ENCODE assay signal across 8 cellular contexts in the genomic region with DNA sequence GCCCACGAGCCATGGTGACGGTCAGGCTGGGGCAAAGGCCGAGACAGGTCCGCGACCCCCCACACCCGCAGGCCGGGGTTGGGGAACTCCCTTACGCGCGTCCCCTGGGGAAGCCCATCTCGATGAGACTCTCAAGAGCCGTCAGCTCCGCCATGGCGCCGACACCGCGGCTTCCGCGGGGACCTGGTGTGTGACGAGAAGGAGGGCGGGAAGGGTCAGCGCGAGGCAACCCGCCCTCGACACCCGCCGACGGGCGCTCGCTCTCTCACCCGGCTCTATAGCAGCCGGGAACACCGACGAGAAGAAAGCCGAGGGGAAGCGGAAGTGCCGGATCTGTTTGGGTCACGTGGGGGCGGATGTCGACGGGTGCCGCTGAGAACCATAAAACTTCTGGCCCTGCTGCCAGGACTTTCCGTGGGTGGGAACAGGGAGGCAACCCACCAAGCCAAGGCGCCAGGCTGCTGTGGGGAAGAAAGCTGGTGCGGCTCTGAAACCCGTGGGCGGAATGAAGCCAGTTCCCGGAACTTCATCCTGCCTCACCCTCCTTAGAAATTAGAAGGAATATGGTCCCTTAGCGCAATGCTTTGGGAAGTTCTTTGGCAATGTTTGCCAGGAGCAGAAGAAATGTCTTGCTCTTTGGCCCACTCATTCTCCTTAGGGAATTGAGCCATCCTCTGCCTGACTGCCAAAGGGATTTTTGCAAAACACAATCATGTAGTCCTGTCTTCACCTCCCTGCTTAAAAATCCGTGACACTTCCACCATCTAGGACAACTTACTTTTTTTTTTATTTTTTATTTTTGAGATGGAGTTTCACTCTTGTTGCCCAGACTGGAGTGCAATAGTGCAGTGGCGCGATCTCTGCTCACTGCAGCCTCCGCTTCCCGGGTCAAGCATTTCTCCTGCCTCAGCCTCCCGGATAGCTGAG. TPM values are rescaled to one million over a fixed set of nuclear protein-coding genes. Genes with fewer than 3 reads are reported as not detected.
A peak's percentile ranks its signal among the peaks of the same experiment; 100 is the strongest.
DNase-seq lines count a peak whose midpoint lies in the region; ATAC-seq, FAIRE-seq and TF ChIP-seq lines count a peak whose summit lies in the region.

A gene with protein sequence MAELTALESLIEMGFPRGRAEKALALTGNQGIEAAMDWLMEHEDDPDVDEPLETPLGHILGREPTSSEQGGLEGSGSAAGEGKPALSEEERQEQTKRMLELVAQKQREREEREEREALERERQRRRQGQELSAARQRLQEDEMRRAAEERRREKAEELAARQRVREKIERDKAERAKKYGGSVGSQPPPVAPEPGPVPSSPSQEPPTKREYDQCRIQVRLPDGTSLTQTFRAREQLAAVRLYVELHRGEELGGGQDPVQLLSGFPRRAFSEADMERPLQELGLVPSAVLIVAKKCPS (minus strand): TSS at position 304 of the 927 bp plus-strand sequence. CDS start 150 bp downstream, at position 154.

- H2BK120ac ChIP-seq in H1 (replicated peaks; ENCODE audit: low read depth, low read length), result no peak within 1 kb of the TSS
- no peak within 1 kb of the TSS for H2BK120ac ChIP-seq in mesendoderm (ENCODE audit: low read depth, low read length)

- H3K4me1 ChIP-seq in NT2/D1 (ENCODE audit: insufficient read depth, insufficient read length) (peaks cover 3% of the 10 kb centered on the region), H1 (replicated peaks in 1 of 4; ENCODE audit: control insufficient read depth in 3 of 4, insufficient read depth in 4 of 4, low read length in 3 of 4) (peaks cover 2 to 8% (median 4%) of the 10 kb centered on the region in 4 experiments; a peak in 4 of 7 replicates), mesendoderm (ENCODE audit: control insufficient read depth, low read depth, low read length) (peaks cover 3% of the 10 kb centered on the region)

- peaks cover 4% of the 10 kb centered on the region; the same call in 1 of the 2 replicates for H3K9me3 ChIP-seq in AG04450 (ENCODE audit: control insufficient read depth, insufficient read depth, low read length)
- H3K9me3 ChIP-seq in NT2/D1 (ENCODE audit: insufficient read depth, low read length), result no peaks in the 10 kb centered on the region
- no peaks in the 10 kb centered on the region for H3K9me3 ChIP-seq in H1 (ENCODE audit: insufficient read depth in 2 of 2, low read depth in 1 of 2, low read length in 1 of 2)

- no peaks in the 10 kb centered on the region for H3K27me3 ChIP-seq in AG04450 (ENCODE audit: control insufficient read depth, insufficient read depth, low read length)
- H3K27me3 ChIP-seq in NT2/D1 (ENCODE audit: insufficient read depth, insufficient read length), result no peaks in the 10 kb centered on the region
- H3K27me3 ChIP-seq in H1 (replicated peaks in 1 of 4; ENCODE audit: control insufficient read depth in 3 of 4, extremely low read depth in 1 of 4, insufficient read depth in 3 of 4, low read length in 3 of 4), result no peaks in the 10 kb centered on the region
- H3K27me3 ChIP-seq in mesendoderm (ENCODE audit: insufficient read depth, low read length, poor library complexity), result no peaks in the 10 kb centered on the region

- peak within 1 kb of the TSS; percentile 75; the same call in 1 of the 2 replicates for H3K18ac ChIP-seq in H1 (ENCODE audit: extremely low read depth, low read length)
- H3K18ac ChIP-seq in mesendoderm (ENCODE audit: low read length), result no peak within 1 kb of the TSS

- H3K56ac ChIP-seq in H1 (replicated peaks; ENCODE audit: insufficient read length, low read depth, low read length), result peak within 1 kb of the TSS; percentile 40
- peak within 1 kb of the TSS; percentile 94 for H3K56ac ChIP-seq in mesendoderm (ENCODE audit: low read length)

- CTCF ChIA-PET in AG04450 (lab: Charles Lee) (interaction anchor here (1.1 to 3.2 kb wide), 3 partner anchors 7 to 108 kb away, joined by 3 to 36 read pairs (median 13); a partner anchor contains a TSS), H1 (lab: Charles Lee; ENCODE audit: partially characterized antibody) (interaction anchor here (0.6 to 8.2 kb wide), 6 partner anchors 8 to 28 kb away, joined by 3 to 114 read pairs (median 10); a partner anchor contains a TSS)

- H3K4ac ChIP-seq in H1 (replicated peaks; ENCODE audit: insufficient read length, low read depth, low read length), result no peak within 1 kb of the TSS
- no peak within 1 kb of the TSS for H3K4ac ChIP-seq in mesendoderm (ENCODE audit: low read depth, low read length)

- H2BK5ac ChIP-seq in H1 (ENCODE audit: low read depth, low read length) (peak within 1 kb of the TSS; percentile 91), mesendoderm (ENCODE audit: low read length) (no peak within 1 kb of the TSS)

- H2BK12ac ChIP-seq in H1 (ENCODE audit: low read depth, low read length), result no peak within 1 kb of the TSS

- H4K91ac ChIP-seq in H1 (replicated peaks; ENCODE audit: insufficient read length, low read length), result no peak within 1 kb of the TSS

- H3K79me1 ChIP-seq in H1 (ENCODE audit: low read depth, low read length) (peaks cover 2% of the 10 kb centered on the region), mesendoderm (ENCODE audit: low read length) (peaks cover 9% of the 10 kb centered on the region)

- H3K36me3 ChIP-seq in NT2/D1 (ENCODE audit: insufficient read depth, insufficient read length, low read length) (peaks cover 33% of the 10 kb centered on the region), H1 (ENCODE audit: control insufficient read depth in 2 of 4, insufficient read depth in 4 of 4, low read length in 3 of 4) (peaks cover 5 to 22% (median 7%) of the 10 kb centered on the region in 4 experiments; a peak in 5 of 8 replicates), mesendoderm (ENCODE audit: control insufficient read depth, insufficient read depth, low read length) (peaks cover 5% of the 10 kb centered on the region)

- H4K8ac ChIP-seq in H1 (ENCODE audit: extremely low read depth, insufficient read depth, low read length), result peak within 1 kb of the TSS; percentile 74
- H4K8ac ChIP-seq in mesendoderm (ENCODE audit: low read depth, low read length), result peak within 1 kb of the TSS; percentile 6

- peaks cover 0 to 1% of the 10 kb centered on the region in 2 experiments for H4K20me1 ChIP-seq in H1 (replicated peaks in 1 of 2; ENCODE audit: control insufficient read depth in 1 of 2, insufficient read depth in 2 of 2, low read length in 2 of 2)

- peak within 1 kb of the TSS; percentile 80 for H3K27ac ChIP-seq in AG04450 (ENCODE audit: low read depth, low read length)
- peak within 1 kb of the TSS; percentile 68 for H3K27ac ChIP-seq in H1 (ENCODE audit: low read depth, low read length)
- H3K27ac ChIP-seq in mesendoderm (ENCODE audit: low read depth, low read length), result peak within 1 kb of the TSS; percentile 1

- WGBS in H1 (ENCODE audit: extremely low coverage in 1 of 2, insufficient coverage in 1 of 2, insufficient read length in 1 of 2, insufficient replicate concordance in 2 of 2, low coverage in 1 of 2, low lambda C conversion rate in 2 of 2, missing lambda C conversion rate in 1 of 2), 2 experiments, result 12% methylated on average over 53 of the region's 55 CpGs; no CpG with 5 or more reads in 1 of the 2 experiments
- no CpG with 5 or more reads among the region's 55 CpGs for WGBS in mesendoderm (ENCODE audit: extremely low coverage, insufficient coverage, low lambda C conversion rate)

- TF ChIP-seq POLR2A in H1 (IDR thresholded peaks at IDR 0.05; ENCODE audit: control extremely low read depth in 1 of 2, low read depth in 2 of 2, low read length in 2 of 2), result peak; percentile 26 to 79

- H2AFZ ChIP-seq in H1 (ENCODE audit: low read length), result peak within 1 kb of the TSS; percentile 93; the same call in 1 of the 2 replicates

- ATAC-seq in GM19035 (IDR thresholded peaks at IDR 0.05; ENCODE audit: unreplicated experiment), result peak; percentile 71

- H4K5ac ChIP-seq in H1 (ENCODE audit: insufficient read length, low read depth, low read length), result peak within 1 kb of the TSS; percentile 44
- peak within 1 kb of the TSS; percentile 93 for H4K5ac ChIP-seq in mesendoderm (ENCODE audit: low read length)

- H2BK15ac ChIP-seq in H1 (ENCODE audit: low read length), result no peak within 1 kb of the TSS
- H2BK15ac ChIP-seq in mesendoderm (replicated peaks; ENCODE audit: low read depth), result no peak within 1 kb of the TSS

- no peak for TF ChIP-seq EP300 in H1 (IDR thresholded peaks at IDR 0.05; ENCODE audit: borderline replicate concordance in 1 of 2, low read depth in 2 of 2, low read length in 2 of 2)

- H3K4me3 ChIP-seq in AG04450 (ENCODE audit: low read depth, low read length) (peak within 1 kb of the TSS; percentile 98), NT2/D1 (ENCODE audit: insufficient read length, low read depth) (peak within 1 kb of the TSS; percentile 97), H1 (ENCODE audit: extremely low read depth in 1 of 4, insufficient read depth in 2 of 4, low read depth in 3 of 4, low read length in 4 of 4) (peak within 1 kb of the TSS; percentile 78 to 98 (median 88)), mesendoderm (ENCODE audit: low read length) (peak within 1 kb of the TSS; percentile 84)

- H3K23ac ChIP-seq in H1 (ENCODE audit: insufficient read length) (no peak within 1 kb of the TSS), mesendoderm (ENCODE audit: low read length) (no peak within 1 kb of the TSS)

- peak within 1 kb of the TSS; percentile 74 to 86 for H3K4me2 ChIP-seq in H1 (ENCODE audit: insufficient read depth in 1 of 2, low read depth in 2 of 2, low read length in 2 of 2)
- peak within 1 kb of the TSS; percentile 72 for H3K4me2 ChIP-seq in mesendoderm (ENCODE audit: low read length)

- TF ChIP-seq CTCF in AG04450 (IDR thresholded peaks at IDR 0.05; ENCODE audit: low read depth, low read length) (no peak), H1 (IDR thresholded peaks at IDR 0.05; ENCODE audit: control extremely low read depth in 1 of 3, insufficient read depth in 1 of 3, low read depth in 1 of 3, low read length in 3 of 3) (no peak; a peak in 1 of 4 replicates)

- peak within 1 kb of the TSS; percentile 98 for H3K9ac ChIP-seq in NT2/D1 (ENCODE audit: insufficient read length, low read depth)
- H3K9ac ChIP-seq in H1 (replicated peaks in 1 of 4; ENCODE audit: extremely low read depth in 1 of 4, low read depth in 3 of 4, low read length in 3 of 4), result peak within 1 kb of the TSS; percentile 77 to 90 (median 88)
- H3K9ac ChIP-seq in mesendoderm (ENCODE audit: low read length), result peak within 1 kb of the TSS; percentile 86

- no peak for TF ChIP-seq RAD21 in H1 (IDR thresholded peaks at IDR 0.05 in 1 of 2, conservative IDR thresholded peaks at IDR 0.05 in 1 of 2; ENCODE audit: low read depth in 2 of 2, low read length in 2 of 2)

- H2AK5ac ChIP-seq in H1 (ENCODE audit: low read depth, low read length) (no peak within 1 kb of the TSS), mesendoderm (ENCODE audit: low read length) (no peak within 1 kb of the TSS)

- DNase-seq in AG04450 (ENCODE audit: low read depth, low spot score), result peak; percentile 66
- DNase-seq in HT-29 (ENCODE audit: low spot score), result peak; percentile 91
- DNase-seq in NT2/D1 (ENCODE audit: low read depth, low spot score), result no peak
- peak; percentile 63 to 75 (median 70) for DNase-seq in activated CD8-positive, alpha-beta memory T cell treated with anti-CD3 and anti-CD28 coated beads for 48 hours (ENCODE audit: low read depth in 2 of 3, low spot score in 2 of 3)
- DNase-seq in H1 (ENCODE audit: low read depth in 1 of 2, low spot score in 2 of 2), result peak in 1 of 2 experiments; percentile 88
- peak; percentile 90 for DNase-seq in mesendoderm
- peak; percentile 74 for DNase-seq in stimulated activated CD8-positive, alpha-beta memory T cell treated with anti-CD3 and anti-CD28 coated beads, Interleukin-12 subunit alpha, Interleukin-12 subunit beta, amount 100 ng/mL, for 4 hours (ENCODE audit: low read depth)

- POLR2A ChIA-PET in AG04450 (lab: Yijun Ruan, JAX), result interaction anchor here (0.6 to 4.0 kb wide), 9 partner anchors 9 to 133 kb away, joined by 3 to 70 read pairs (median 3); a partner anchor contains a TSS
- POLR2A ChIA-PET in H1 (lab: Charles Lee; ENCODE audit: partially characterized antibody), result interaction anchor here (0.6 to 61.4 kb wide), 6 partner anchors 12 to 177 kb away, joined by 3 to 2041 read pairs (median 5); a partner anchor contains a TSS

- H3K79me2 ChIP-seq in H1 (ENCODE audit: control insufficient read depth in 1 of 2, insufficient read depth in 2 of 2, low read length in 2 of 2) (peaks cover 0 to 14% of the 10 kb centered on the region in 2 experiments; a peak in 2 of 4 replicates), mesendoderm (ENCODE audit: control insufficient read depth, insufficient read depth, low read length) (peaks cover 10% of the 10 kb centered on the region)

- H3K14ac ChIP-seq in H1 (ENCODE audit: insufficient read length), result no peak within 1 kb of the TSS

- H2BK20ac ChIP-seq in H1 (ENCODE audit: low read length), result no peak within 1 kb of the TSS

- FAIRE-seq in H1 (lab: Jason Lieb, UNC), result no peak

- H3K23me2 ChIP-seq in H1 (ENCODE audit: low read depth, low read length), result peaks cover 3% of the 10 kb centered on the region; the same call in 1 of the 2 replicates

RNA-seq across cellular contexts. Expression of the gene that starts here (rescaled TPM):
- polyA plus RNA-seq in AG04450 (2011; rRNA removed) (92.8 and 100 TPM in 2 replicates), H1 (2011; rRNA removed) (78.6 and 126 TPM in 2 replicates)
- 48.8 and 54.0 TPM in 2 replicates for polyA minus RNA-seq in AG04450 (2011; rRNA and poly(A)+ RNA removed)
- total RNA-seq in HT-29 (2014; rRNA removed; shearing (Covaris generic)), result 247 and 265 TPM in 2 replicates
- total RNA-seq in H1 (2021; fragmentation: NEBNext Ultra II Directional; extraction: Animal tissue kit (Norgen Biotek cat#: 25700)), result 104 and 114 TPM in 2 replicates
- 175 TPM for polyA plus RNA-seq in H1 (2011; cell fraction: cytosol; rRNA removed)
- polyA plus RNA-seq in H1 (2011; cell fraction: nucleus; rRNA removed), result 134 TPM
- 93.9 to 156 TPM (median 146 TPM) in 4 replicates for polyA plus RNA-seq in H1 (2012, experiment 1 of 2)
- polyA plus RNA-seq in H1 (2012, experiment 2 of 2), result 174 TPM
- polyA plus RNA-seq in H1 (2013, experiment 1 of 2), result 99.6 TPM
- polyA plus RNA-seq in H1 (2013, experiment 2 of 2), result 95.6 TPM
- polyA minus RNA-seq in H1 (2011; rRNA and poly(A)+ RNA removed), result 27.2 and 28.9 TPM in 2 replicates
- 48.2 TPM for polyA minus RNA-seq in H1 (2011; cell fraction: cytosol; rRNA and poly(A)+ RNA removed)
- polyA minus RNA-seq in H1 (2011; cell fraction: nucleus; rRNA and poly(A)+ RNA removed), result 49.5 TPM
- polyA plus RNA-seq in mesendoderm (2013, experiment 1 of 2), result 98.6 TPM
- polyA plus RNA-seq in mesendoderm (2013, experiment 2 of 2), result 99.8 TPM

Comparison
In these comparisons a context has a peak if more than half of its experiments do, and no peak if none do; other contexts are left out.
1. H3K27ac ChIP-seq: peak in every context shown above with its lines; median percentile 80 in AG04450; 68 in H1; 1 in mesendoderm.